Comparison of ENCODE assay signal across 14 cellular contexts in genomic region chr10:52540479-52540984, GRCh38.
"Had no signal": no experiment of that assay in that cellular context is flagged by ENCODE, and none has a peak within 500 bp of the region (broad histone marks: within the 10 kb centered on the region; RNA-seq: fewer than 3 reads in every experiment).

No MANE protein-coding gene starts in this region.

- H3K36me3 ChIP-seq: esophagus muscularis mucosa, neutrophil had no signal

- H3K4me1 Mint-ChIP-seq: activated naive CD4-positive, alpha-beta T cell treated with anti-CD3 and anti-CD28 coated beads, Interleukin-2, amount 10 ng/mL, durations not matched to agents 7 days and 5 days; stimulated activated naive B cell treated with anti-CD40 and anti-IgM and Interleukin-4, amounts not matched to agents 10 μg/mL and 1 μg/mL and 100 μg/mL, for 72 hours; T-cell had no signal

- H3K9ac ChIP-seq: parathyroid adenoma had no signal

- H3K27ac Mint-ChIP-seq: activated naive CD4-positive, alpha-beta T cell treated with anti-CD3 and anti-CD28 coated beads, Interleukin-2, amount 10 ng/mL, durations not matched to agents 7 days and 5 days; stimulated activated naive B cell treated with anti-CD40 and anti-IgM and Interleukin-4, amounts not matched to agents 10 μg/mL and 1 μg/mL and 100 μg/mL, for 72 hours; T-cell; type B pancreatic cell had no signal

- H3K9me3 ChIP-seq: esophagus muscularis mucosa, neutrophil had no signal

- DNase-seq: activated naive CD4-positive, alpha-beta T cell treated with anti-CD3 and anti-CD28 coated beads, Interleukin-2, amount 10 ng/mL, durations not matched to agents 7 days and 5 days; caudate nucleus; glutamatergic neuron; kidney glomerular epithelial cell; stimulated activated CD4-positive, alpha-beta T cell treated with anti-CD3 and anti-CD28 coated beads, Interleukin-15, amount 100 ng/mL, for 24 hours; stimulated activated CD4-positive, alpha-beta T cell treated with anti-CD3 and anti-CD28 coated beads, Interleukin-4, amount 100 ng/mL, for 1 hour; stimulated activated naive B cell treated with anti-CD40 and anti-IgM and Interleukin-4, amounts not matched to agents 10 μg/mL and 1 μg/mL and 100 μg/mL, for 72 hours; T-cell; T-helper 9 cell had no signal

- H3K4me1 ChIP-seq: esophagus muscularis mucosa, parathyroid adenoma had no signal

- FAIRE-seq: colon had no signal

- H3K27ac ChIP-seq: esophagus muscularis mucosa, neutrophil, parathyroid adenoma had no signal

- H3K4me3 Mint-ChIP-seq: activated naive CD4-positive, alpha-beta T cell treated with anti-CD3 and anti-CD28 coated beads, Interleukin-2, amount 10 ng/mL, durations not matched to agents 7 days and 5 days; stimulated activated naive B cell treated with anti-CD40 and anti-IgM and Interleukin-4, amounts not matched to agents 10 μg/mL and 1 μg/mL and 100 μg/mL, for 72 hours; T-cell; type B pancreatic cell had no signal

- H3K4me3 ChIP-seq: esophagus muscularis mucosa had no signal

- H3K36me3 Mint-ChIP-seq: activated naive CD4-positive, alpha-beta T cell treated with anti-CD3 and anti-CD28 coated beads, Interleukin-2, amount 10 ng/mL, durations not matched to agents 7 days and 5 days; stimulated activated naive B cell treated with anti-CD40 and anti-IgM and Interleukin-4, amounts not matched to agents 10 μg/mL and 1 μg/mL and 100 μg/mL, for 72 hours; T-cell; type B pancreatic cell had no signal

- H3K27me3 ChIP-seq: esophagus muscularis mucosa, neutrophil had no signal

- H2AFZ ChIP-seq: parathyroid adenoma had no signal

- ATAC-seq: stimulated activated naive B cell treated with anti-CD40 and anti-IgM and Interleukin-4, amounts not matched to agents 10 μg/mL and 1 μg/mL and 100 μg/mL, for 72 hours; T-cell had no signal

- H3K79me2 ChIP-seq: parathyroid adenoma had no signal

- H3K27me3 Mint-ChIP-seq: activated naive CD4-positive, alpha-beta T cell treated with anti-CD3 and anti-CD28 coated beads, Interleukin-2, amount 10 ng/mL, durations not matched to agents 7 days and 5 days; stimulated activated naive B cell treated with anti-CD40 and anti-IgM and Interleukin-4, amounts not matched to agents 10 μg/mL and 1 μg/mL and 100 μg/mL, for 72 hours; T-cell; type B pancreatic cell had no signal
